Comparison of ENCODE assay signal across 1 cellular context in the genomic region with DNA sequence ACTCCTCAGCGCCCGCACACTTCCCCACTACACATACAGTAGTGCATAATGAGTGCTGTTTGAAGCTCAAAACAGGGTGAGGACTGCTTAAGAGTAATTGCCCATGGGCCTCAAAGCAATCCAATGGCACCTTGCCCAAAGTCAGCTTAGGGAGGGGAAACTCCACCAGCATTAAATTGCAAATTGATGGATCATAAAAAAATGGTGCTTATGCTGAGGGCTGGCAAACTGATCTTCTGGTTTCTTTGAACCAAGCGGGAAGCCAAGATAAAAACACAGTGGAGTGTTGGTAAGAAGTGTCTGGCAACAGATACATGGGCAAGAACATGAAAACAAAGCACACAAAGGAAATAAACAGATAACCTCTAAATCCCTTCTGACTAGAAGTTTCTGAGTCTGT.
TF ChIP-seq lines count a peak whose summit lies in the region.

No MANE protein-coding gene starts in this region.

TF ChIP-seq in IMR-90, 13 proteins besides CTCF, POLR2A, EP300 and RAD21:
- TF ChIP-seq CEBPB (IDR thresholded peaks at IDR 0.05; ENCODE audit: low read depth, low read length) = no peak
- TF ChIP-seq MAZ (IDR thresholded peaks at IDR 0.05; ENCODE audit: borderline replicate concordance, low read depth, low read length) = no peak
- no peak for TF ChIP-seq NFE2L2 (IDR thresholded peaks at IDR 0.05; ENCODE audit: low read depth, low read length)
- no peak for TF ChIP-seq CHD1 (IDR thresholded peaks at IDR 0.05; ENCODE audit: low read depth, low read length)
- TF ChIP-seq MAFK (IDR thresholded peaks at IDR 0.05; ENCODE audit: low read depth, low read length) = no peak
- no peak for TF ChIP-seq RFX5 (IDR thresholded peaks at IDR 0.05; ENCODE audit: low read depth, low read length)
